Comparison of ENCODE assay signal across 21 cellular contexts in genomic region chr1:38287036-38287435, GRCh38.
DNase-seq lines count a peak whose midpoint lies in the region; FAIRE-seq and TF ChIP-seq lines count a peak whose summit lies in the region.
"Had no signal": no experiment of that assay in that cellular context is flagged by ENCODE, and none has a peak within 500 bp of the region (broad histone marks: within the 10 kb centered on the region; RNA-seq: fewer than 3 reads in every experiment).

No MANE protein-coding gene starts in this region.

- DNase-seq in bronchial epithelial cell (ENCODE audit: low read depth) (peak; percentile 14), esophagus muscularis mucosa (ENCODE audit: extremely low spot score) (peak; percentile 83), mesenchymal stem cell (no peak), type B pancreatic cell (ENCODE audit: extremely low spot score, unreplicated experiment) (peak; percentile 25), H54 (ENCODE audit: insufficient read length, low spot score) (no peak), cerebellum (ENCODE audit: low spot score) (no peak)
- no peak for DNase-seq in effector CD8-positive, alpha-beta T cell (lab: John Stamatoyannopoulos, UW)
- DNase-seq: AML-193; Caco-2; CD4-positive, alpha-beta T cell; DMS153; DMS79; GDM1; HFFc6; KBM-7 had no signal

- H3K14ac ChIP-seq in mesenchymal stem cell (ENCODE audit: low read length in 2 of 2) = no peak overlapping the region

- H3K27me3 ChIP-seq in bronchial epithelial cell (ENCODE audit: control insufficient read depth, insufficient read depth, low read length) = no peaks in the 10 kb centered on the region
- peaks cover 0 to 34% (median 0%) of the 10 kb centered on the region in 4 donors for H3K27me3 ChIP-seq in esophagus muscularis mucosa
- peaks cover 6 to 29% of the 10 kb centered on the region in 2 experiments for H3K27me3 ChIP-seq in mesenchymal stem cell (ENCODE audit: control insufficient read depth in 1 of 2, insufficient read depth in 1 of 2, low read length in 2 of 2)

- H3K4me3 Mint-ChIP-seq in type B pancreatic cell = no peak overlapping the region
- H3K4me3 Mint-ChIP-seq: CD4-positive, alpha-beta T cell; HFFc6; IgD-negative memory B cell had no signal

- H3K27ac Mint-ChIP-seq in type B pancreatic cell = no peak overlapping the region
- H3K27ac Mint-ChIP-seq: CD4-positive, alpha-beta T cell; HFFc6; IgD-negative memory B cell had no signal

- H3K9me3 ChIP-seq in esophagus muscularis mucosa (no peaks in the 10 kb centered on the region), mesenchymal stem cell (ENCODE audit: control insufficient read depth, low read length) (no peaks in the 10 kb centered on the region)
- H3K9me3 ChIP-seq: Caco-2 had no signal

- no peak overlapping the region for H4K91ac ChIP-seq in mesenchymal stem cell (ENCODE audit: low read length)

- H3K4me2 ChIP-seq in mesenchymal stem cell (ENCODE audit: low read length, poor library complexity, severe bottlenecking) = no peak overlapping the region

- H3K4me1 Mint-ChIP-seq in type B pancreatic cell (ENCODE audit: unreplicated experiment) = peaks cover 7% of the 10 kb centered on the region

- no peak overlapping the region for H3K9ac ChIP-seq in mesenchymal stem cell (ENCODE audit: low read length)

- H3K27ac ChIP-seq in esophagus muscularis mucosa (replicated peaks in 1 of 4) (no peak overlapping the region), mesenchymal stem cell (ENCODE audit: low read length, poor library complexity, severe bottlenecking) (no peak overlapping the region)
- H3K27ac ChIP-seq: C4-2B had no signal

- no peak overlapping the region for H2AK5ac ChIP-seq in mesenchymal stem cell (ENCODE audit: low read length, severe bottlenecking)

- H2BK120ac ChIP-seq in mesenchymal stem cell (ENCODE audit: low read depth, low read length) = no peak overlapping the region

- H2BK5ac ChIP-seq in mesenchymal stem cell (ENCODE audit: low read depth, low read length, poor library complexity, severe bottlenecking) = peak overlapping the region; percentile 19

- H2AFZ ChIP-seq in mesenchymal stem cell (ENCODE audit: low read depth, low read length) = no peak overlapping the region

- no peak overlapping the region for H4K8ac ChIP-seq in mesenchymal stem cell (ENCODE audit: low read length)

- H3K4ac ChIP-seq in mesenchymal stem cell (ENCODE audit: low read depth in 1 of 2, low read length in 2 of 2) = no peak overlapping the region

- H3K23ac ChIP-seq in mesenchymal stem cell (ENCODE audit: low read length in 2 of 2) = no peak overlapping the region

- TF ChIP-seq EP300 in esophagus muscularis mucosa (IDR thresholded peaks at IDR 0.05) = no peak

- no peak overlapping the region for H2BK15ac ChIP-seq in mesenchymal stem cell (ENCODE audit: low read depth, poor library complexity, severe bottlenecking)

- no peaks in the 10 kb centered on the region for H3K36me3 ChIP-seq in bronchial epithelial cell (ENCODE audit: control insufficient read depth, insufficient read depth, low read length)
- no peaks in the 10 kb centered on the region for H3K36me3 ChIP-seq in esophagus muscularis mucosa
- H3K36me3 ChIP-seq in mesenchymal stem cell (ENCODE audit: control insufficient read depth in 1 of 2, insufficient read depth in 2 of 2, low read depth in 1 of 2, low read length in 2 of 2) = no peaks in the 10 kb centered on the region

- H3K27me3 Mint-ChIP-seq in type B pancreatic cell = peaks cover 34% of the 10 kb centered on the region

- no peak for TF ChIP-seq POLR2A in esophagus muscularis mucosa (IDR thresholded peaks at IDR 0.05; ENCODE audit: low read depth)
- no peak for TF ChIP-seq POLR2A in H54 (IDR thresholded peaks at IDR 0.05; ENCODE audit: low read depth, low read length)

- no peak overlapping the region for H3K4me3 ChIP-seq in bronchial epithelial cell (ENCODE audit: low read depth, low read length)
- H3K4me3 ChIP-seq in esophagus muscularis mucosa = no peak overlapping the region
- H3K4me3 ChIP-seq in mesenchymal stem cell (ENCODE audit: insufficient read depth in 1 of 2, low read depth in 1 of 2, low read length in 2 of 2) = no peak overlapping the region

- H3K79me1 ChIP-seq in mesenchymal stem cell (replicated peaks; ENCODE audit: low read length, poor library complexity, severe bottlenecking) = no peaks in the 10 kb centered on the region

- no peaks in the 10 kb centered on the region for H3K36me3 Mint-ChIP-seq in type B pancreatic cell

- no peak for FAIRE-seq in bronchial epithelial cell (lab: Jason Lieb, UNC)
- no peak for FAIRE-seq in H54 (lab: Jason Lieb, UNC)
- FAIRE-seq: A204.1, GM12892, GM18507, HTR-8/SVneo had no signal

- intact Hi-C loops in esophagus muscularis mucosa (cut with DNase I) = no loop called here

- 95% methylated on average over 2 of the region's 2 CpGs for WGBS in esophagus muscularis mucosa
- WGBS in mesenchymal stem cell = 68% methylated on average over 2 of the region's 2 CpGs

- no peaks in the 10 kb centered on the region for H3K9me3 Mint-ChIP-seq in type B pancreatic cell
- H3K9me3 Mint-ChIP-seq: CD4-positive, alpha-beta T cell; HFFc6; IgD-negative memory B cell had no signal

- H3K4me1 ChIP-seq in esophagus muscularis mucosa = peaks cover 0 to 4% (median 1%) of the 10 kb centered on the region in 4 donors
- H3K4me1 ChIP-seq in mesenchymal stem cell (ENCODE audit: control insufficient read depth, insufficient read depth, low read depth, low read length) = peaks cover 2% of the 10 kb centered on the region
- H3K4me1 ChIP-seq: Caco-2 had no signal

- no peak overlapping the region for H2BK12ac ChIP-seq in mesenchymal stem cell (ENCODE audit: low read length in 2 of 2)

- TF ChIP-seq CTCF in bronchial epithelial cell (IDR thresholded peaks at IDR 0.05; ENCODE audit: insufficient read depth, low read length, severe bottlenecking) (no peak), esophagus muscularis mucosa (IDR thresholded peaks at IDR 0.05) (no peak), type B pancreatic cell (conservative IDR thresholded peaks at IDR 0.05) (no peak)

- no peak overlapping the region for H3K18ac ChIP-seq in mesenchymal stem cell (ENCODE audit: low read depth in 1 of 2, low read length in 2 of 2)

Comparison
In these comparisons a context has a peak if more than half of its experiments do, and no peak if none do; other contexts are left out.
1. DNase-seq: peak in bronchial epithelial cell (single experiment), esophagus muscularis mucosa (single experiment) and type B pancreatic cell (single experiment); none in mesenchymal stem cell (single experiment), effector CD8-positive, alpha-beta T cell (single experiment), H54 (single experiment) and cerebellum (single experiment).